ENCODE assay signal across 23 cellular contexts in genomic region chr4:158891256-158891655, GRCh38.
DNase-seq lines count a peak whose midpoint lies in the region; ATAC-seq, FAIRE-seq and TF ChIP-seq lines count a peak whose summit lies in the region.
"Had no signal": no experiment of that assay in that cellular context is flagged by ENCODE, and none has a peak within 500 bp of the region (broad histone marks: within the 10 kb centered on the region; RNA-seq: fewer than 3 reads in every experiment).

No MANE protein-coding gene starts in this region.

- H3K9ac ChIP-seq in HepG2 (ENCODE audit: insufficient read depth, low read depth, low read length), result no peak overlapping the region
- H3K9ac ChIP-seq: BLaER1 treated with 17β-estradiol and CSF1 and Interleukin-3, amounts not matched to agents 10 nM and 100 nM had no signal

- intact Hi-C loops in HepG2 (cut with micrococcal nuclease; ENCODE audit: unreplicated experiment), result no loop called here

- no peak for TF ChIP-seq EP300 in HepG2 (IDR thresholded peaks at IDR 0.05; ENCODE audit: low read depth in 2 of 2, low read length in 2 of 2)
- TF ChIP-seq EP300 in HepG2 (CRISPR knock-in tag; IDR thresholded peaks at IDR 0.05; ENCODE audit: borderline replicate concordance), result no peak

- no peak overlapping the region for H3K27ac ChIP-seq in HepG2 (ENCODE audit: extremely low read length, insufficient read depth, low read length)
- H3K27ac ChIP-seq in small intestine (ENCODE audit: low read depth in 1 of 2, low read length in 1 of 2), result no peak overlapping the region
- H3K27ac ChIP-seq: 22Rv1; BLaER1 treated with 17β-estradiol and CSF1 and Interleukin-3, amounts not matched to agents 10 nM and 100 nM had no signal

- ATAC-seq in HepG2, result peak; percentile 40; the same call in 2 of the 3 replicates
- ATAC-seq: GM23338, HCT116 had no signal

- no peaks in the 10 kb centered on the region for H3K79me2 ChIP-seq in HepG2 (ENCODE audit: insufficient read depth, low read length)

- H3K4me1 ChIP-seq in HepG2 (ENCODE audit: insufficient read depth, low read length) (peaks cover 8% of the 10 kb centered on the region), small intestine (ENCODE audit: control insufficient read depth in 2 of 2, insufficient read depth in 1 of 2, low read depth in 1 of 2, low read length in 1 of 2) (no peaks in the 10 kb centered on the region)
- H3K4me1 ChIP-seq: BE2C had no signal

- 87% methylated on average over 3 of the region's 3 CpGs for WGBS in HepG2 (ENCODE audit: low lambda C conversion rate)
- WGBS in small intestine, 3 donors, result 84 to 94% (median 91%) methylated on average over 3 of the region's 3 CpGs

- no peak for FAIRE-seq in HepG2 (lab: Jason Lieb, UNC)
- FAIRE-seq in small intestine (lab: Jason Lieb, UNC), result no peak
- FAIRE-seq: A204.1, D721Med, GM12891, GM18507 had no signal

- no peaks in the 10 kb centered on the region for H4K20me1 ChIP-seq in HepG2 (ENCODE audit: insufficient read depth, low read length)

- CTCF ChIA-PET in HepG2 (lab: Yijun Ruan, JAX; ENCODE audit: low intra/inter-chr PET ratio, low total read pairs), result no interaction called here

- no peak for TF ChIP-seq RAD21 in HepG2 (CRISPR knock-in tag; IDR thresholded peaks at IDR 0.05)

- H2AFZ ChIP-seq in HepG2 (ENCODE audit: low read length), result no peak overlapping the region
- H2AFZ ChIP-seq: GM23338 had no signal

- no peak for TF ChIP-seq CTCF in HepG2 (CRISPR knock-in tag; IDR thresholded peaks at IDR 0.05)

- BruUV-seq in HepG2 (replicated peaks; lab: Mats Ljungman, UMichigan), result no TSS peak

- no peak overlapping the region for H3K4me2 ChIP-seq in HepG2 (ENCODE audit: low read depth, low read length)
- H3K4me2 ChIP-seq: BLaER1 treated with 17β-estradiol and CSF1 and Interleukin-3, amounts not matched to agents 10 nM and 100 nM had no signal

- in situ Hi-C loops in HepG2 (cut with HindIII; ENCODE audit: extremely low pct_ligation_motif_present, low pct_unique_long_range_greater_than_20kb), result no loop called here

- no peaks in the 10 kb centered on the region for H3K27me3 ChIP-seq in HepG2 (ENCODE audit: control insufficient read depth in 1 of 2, insufficient read depth in 2 of 2, low read length in 2 of 2)
- no peaks in the 10 kb centered on the region for H3K27me3 ChIP-seq in small intestine (ENCODE audit: control insufficient read depth in 2 of 2, insufficient read depth in 2 of 2, low read length in 2 of 2)
- no peaks in the 10 kb centered on the region for H3K27me3 ChIP-seq in MG63
- H3K27me3 ChIP-seq: BE2C; BLaER1 treated with 17β-estradiol and CSF1 and Interleukin-3, amounts not matched to agents 10 nM and 100 nM had no signal

- no peak for TF ChIP-seq POLR2A in HepG2 (IDR thresholded peaks at IDR 0.05; ENCODE audit: insufficient read depth in 1 of 2, low read depth in 2 of 2, low read length in 2 of 2)

- peak; percentile 17 to 23 for DNase-seq in NCI-H526 (lab: John Stamatoyannopoulos, UW)
- no peak for DNase-seq in NCI-H526 treated with DMSO at 0.1 percent for 48 hours (lab: John Stamatoyannopoulos, UW)
- peak; percentile 21 for DNase-seq in HepG2 (ENCODE audit: low spot score)
- DNase-seq in small intestine, result peak; percentile 5
- no peak for DNase-seq in MG63
- DNase-seq in NCI-H510A (lab: John Stamatoyannopoulos, UW), result no peak
- DNase-seq: AML-193; BE2C; CD4-positive, alpha-beta T cell; CD8-positive, alpha-beta memory T cell; DMS 273 treated with DMSO at 0.1 percent for 48 hours; DMS79; EL; GF-D8; H9 had no signal

- H3K36me3 ChIP-seq in HepG2 (replicated peaks in 1 of 2; ENCODE audit: control insufficient read depth in 1 of 2, insufficient read depth in 2 of 2, low read length in 2 of 2) (peaks cover 5 to 42% of the 10 kb centered on the region in 2 experiments), small intestine (ENCODE audit: control insufficient read depth in 2 of 2, insufficient read depth in 2 of 2, low read length in 2 of 2) (peaks cover 0 to 1% of the 10 kb centered on the region in 2 donors), MG63 (no peaks in the 10 kb centered on the region; the same call in 1 of the 2 replicates)
- H3K36me3 ChIP-seq: BE2C had no signal

- POLR2A ChIA-PET in HepG2 (lab: Yijun Ruan, JAX), result interaction anchor here (0.6 kb wide), 1 partner anchor 127 kb away, joined by 4 read pairs; no protein-coding TSS in a partner anchor

- H3K4me3 ChIP-seq in HepG2 (replicated peaks in 1 of 3; ENCODE audit: insufficient read depth in 1 of 3, low read depth in 2 of 3, low read length in 3 of 3) (no peak overlapping the region), small intestine (ENCODE audit: low read depth in 1 of 2, low read length in 2 of 2) (no peak overlapping the region), MG63 (no peak overlapping the region)
- H3K4me3 ChIP-seq: BLaER1 treated with 17β-estradiol and CSF1 and Interleukin-3, amounts not matched to agents 10 nM and 100 nM; GM23338 had no signal

- H3K9me3 ChIP-seq in HepG2 (ENCODE audit: low read length), result no peaks in the 10 kb centered on the region
- H3K9me3 ChIP-seq in small intestine (ENCODE audit: control insufficient read depth, low read depth), result no peaks in the 10 kb centered on the region
- H3K9me3 ChIP-seq in MG63, result no peaks in the 10 kb centered on the region
- H3K9me3 ChIP-seq: BE2C; BLaER1 treated with 17β-estradiol and CSF1 and Interleukin-3, amounts not matched to agents 10 nM and 100 nM had no signal

TF ChIP-seq in HepG2, 621 proteins besides CTCF, POLR2A, EP300 and RAD21:
- peak; percentile 7; the same call in 1 of the 2 replicates for TF ChIP-seq HNF4A (CRISPR knock-in tag; IDR thresholded peaks at IDR 0.05)
- TF ChIP-seq DNMT1 (CRISPR knock-in tag; IDR thresholded peaks at IDR 0.05), result no peak

Comparison
In these comparisons a context has a peak if more than half of its experiments do, and no peak if none do; other contexts are left out.
1. DNase-seq: peak in NCI-H526 (2 of 2), HepG2 (single experiment) and small intestine (single experiment); none in NCI-H526 treated with DMSO at 0.1 percent for 48 hours (single experiment), MG63 (single experiment) and NCI-H510A (single experiment).